ENCODE assay signal across 13 cellular contexts in the genomic region with DNA sequence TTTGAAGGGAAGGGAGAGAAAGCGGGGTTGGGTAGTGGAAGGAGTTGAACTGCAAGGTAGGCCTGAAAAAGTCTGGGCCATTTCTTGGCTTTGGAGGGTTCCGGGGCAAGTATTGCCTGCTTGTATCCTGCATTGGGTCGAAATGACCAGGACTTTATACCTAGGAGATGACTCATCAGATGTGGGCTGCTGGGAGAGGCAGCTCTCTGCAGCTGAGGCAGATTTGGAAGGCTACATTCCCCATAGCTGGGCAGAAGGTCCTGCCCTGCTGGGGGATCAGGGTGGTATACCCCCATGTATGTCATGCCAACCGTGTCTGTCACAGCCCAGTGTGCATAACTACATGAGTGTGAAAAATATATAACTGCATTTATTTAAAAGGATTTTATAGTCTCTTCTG.
DNase-seq lines count a peak whose midpoint lies in the region; ATAC-seq and TF ChIP-seq lines count a peak whose summit lies in the region.
"Had no signal": no experiment of that assay in that cellular context is flagged by ENCODE, and none has a peak within 500 bp of the region (broad histone marks: within the 10 kb centered on the region; RNA-seq: fewer than 3 reads in every experiment).

No MANE protein-coding gene starts in this region.

- no peaks in the 10 kb centered on the region for H3K27me3 ChIP-seq in right atrium auricular region
- H3K27me3 ChIP-seq: colonic mucosa had no signal

- H3K36me3 ChIP-seq in right atrium auricular region = no peaks in the 10 kb centered on the region
- H3K36me3 ChIP-seq: colonic mucosa had no signal

- no peak overlapping the region for H3K27ac ChIP-seq in right atrium auricular region
- H3K27ac ChIP-seq: colonic mucosa had no signal

- peak; percentile 7 for DNase-seq in ACHN
- DNase-seq in HPDE6-E6E7 (ENCODE audit: extremely low spot score) = peak; percentile 32
- DNase-seq in amniotic stem cell (lab: John Stamatoyannopoulos, UW) = peak; percentile 3
- DNase-seq in left colon = no peak
- no peak for DNase-seq in effector CD4-positive, alpha-beta T cell
- DNase-seq in right atrium auricular region (ENCODE audit: low spot score) = no peak
- DNase-seq: activated CD4-positive, CD25-positive, alpha-beta regulatory T cell; activated T-cell treated with anti-CD3 and anti-CD28 coated beads for 4 hours; colonic mucosa; DMS79 treated with DMSO at 0.1 percent for 48 hours; NK-92 treated with Interleukin-12 subunit alpha and Interleukin-12 subunit beta, amount 100 ng/mL, for 24 hours had no signal

- in situ Hi-C loops in ACHN (cut with HindIII; ENCODE audit: low pct_ligation_motif_present, low pct_unique_long_range_greater_than_20kb, low sequenced_read_pairs) = no loop called here

- intact Hi-C loops in left colon (cut with DNase I, micrococcal nuclease) = no loop called here

- no peak for TF ChIP-seq CTCF in right atrium auricular region (IDR thresholded peaks at IDR 0.05)

- H3K4me1 ChIP-seq in right atrium auricular region = peaks cover 0 to 16% of the 10 kb centered on the region in 2 donors
- H3K4me1 ChIP-seq: colonic mucosa had no signal

- H3K9me3 ChIP-seq in right atrium auricular region = no peaks in the 10 kb centered on the region
- H3K9me3 ChIP-seq: colonic mucosa had no signal

- ATAC-seq in left colon (peak; percentile 32), HG02973 (IDR thresholded peaks at IDR 0.05; ENCODE audit: unreplicated experiment) (no peak), GM19023 (IDR thresholded peaks at IDR 0.05; ENCODE audit: unreplicated experiment) (no peak)

- no peak overlapping the region for H3K4me3 ChIP-seq in right atrium auricular region
- H3K4me3 ChIP-seq: colonic mucosa had no signal

Comparison
In these comparisons a context has a peak if more than half of its experiments do, and no peak if none do; other contexts are left out.
1. DNase-seq: peak in ACHN (single experiment), HPDE6-E6E7 (single experiment) and amniotic stem cell (single experiment); none in left colon (0 of 2), effector CD4-positive, alpha-beta T cell (single experiment) and right atrium auricular region (single experiment).